Comparison of ENCODE assay signal across 17 cellular contexts in genomic region chr3:99250272-99250671, GRCh38.
DNase-seq lines count a peak whose midpoint lies in the region; FAIRE-seq and TF ChIP-seq lines count a peak whose summit lies in the region.
"Had no signal": no experiment of that assay in that cellular context is flagged by ENCODE, and none has a peak within 500 bp of the region (broad histone marks: within the 10 kb centered on the region; RNA-seq: fewer than 3 reads in every experiment).

No MANE protein-coding gene starts in this region.

- TF ChIP-seq RAD21 in SK-N-SH (IDR thresholded peaks at IDR 0.05; ENCODE audit: low read length), result no peak

- H3K27me3 ChIP-seq in SK-N-SH (ENCODE audit: insufficient read depth) (no peaks in the 10 kb centered on the region), smooth muscle cell (ENCODE audit: low read depth) (no peaks in the 10 kb centered on the region)
- H3K27me3 ChIP-seq: gastroesophageal sphincter, right atrium auricular region had no signal

- POLR2A ChIA-PET in SK-N-SH (lab: Yijun Ruan, JAX), result no interaction called here

- H3K27ac ChIP-seq in SK-N-SH (ENCODE audit: low read depth in 2 of 2, low read length in 1 of 2) (peak overlapping the region; percentile 29 to 65; a peak in 2 of 4 replicates), smooth muscle cell (ENCODE audit: low read depth) (peak overlapping the region; percentile 64)
- H3K27ac ChIP-seq: gastroesophageal sphincter had no signal

- H3K36me3 ChIP-seq in SK-N-SH (replicated peaks in 1 of 2; ENCODE audit: control insufficient read depth in 1 of 2, insufficient read depth in 2 of 2, low read length in 1 of 2) (no peaks in the 10 kb centered on the region), smooth muscle cell (ENCODE audit: low read depth) (no peaks in the 10 kb centered on the region)
- H3K36me3 ChIP-seq: gastroesophageal sphincter, HAP-1, right atrium auricular region had no signal

- H3K79me2 ChIP-seq in SK-N-SH (ENCODE audit: insufficient read depth), result no peaks in the 10 kb centered on the region
- H3K79me2 ChIP-seq in smooth muscle cell (ENCODE audit: low read depth), result no peaks in the 10 kb centered on the region

- H3K4me3 ChIP-seq in SK-N-SH (ENCODE audit: low read depth in 2 of 2, low read length in 1 of 2) (no peak overlapping the region), smooth muscle cell (no peak overlapping the region)
- H3K4me3 ChIP-seq: gastroesophageal sphincter, HAP-1, right atrium auricular region had no signal

- H2AFZ ChIP-seq in SK-N-SH (ENCODE audit: low read depth), result no peak overlapping the region
- H2AFZ ChIP-seq in smooth muscle cell (ENCODE audit: low read depth), result no peak overlapping the region

- WGBS in SK-N-SH (ENCODE audit: low lambda C conversion rate), result 15% methylated on average over 4 of the region's 4 CpGs
- 82% methylated on average over 4 of the region's 4 CpGs for WGBS in smooth muscle cell (ENCODE audit: low lambda C conversion rate)

- H3K9me3 ChIP-seq in SK-N-SH (no peaks in the 10 kb centered on the region), smooth muscle cell (replicated peaks; ENCODE audit: low read depth) (no peaks in the 10 kb centered on the region)
- H3K9me3 ChIP-seq: gastroesophageal sphincter, HAP-1, right atrium auricular region had no signal

- no peaks in the 10 kb centered on the region; a peak in 1 of 4 replicates for H3K4me1 ChIP-seq in SK-N-SH (ENCODE audit: control insufficient read depth in 1 of 2, insufficient read depth in 2 of 2, low read depth in 1 of 2, low read length in 1 of 2)
- no peaks in the 10 kb centered on the region for H3K4me1 ChIP-seq in smooth muscle cell (ENCODE audit: low read depth)
- H3K4me1 ChIP-seq: HAP-1 had no signal

- no peaks in the 10 kb centered on the region for H3K9me2 ChIP-seq in SK-N-SH

- TF ChIP-seq EP300 in SK-N-SH (IDR thresholded peaks at IDR 0.05; ENCODE audit: borderline replicate concordance in 1 of 2, low read depth in 1 of 2, low read length in 1 of 2), result no peak

- FAIRE-seq in D721Med (lab: Jason Lieb, UNC), result no peak

- peak; percentile 21 for DNase-seq in HK-2 (ENCODE audit: unreplicated experiment)
- no peak for DNase-seq in SK-N-SH
- DNase-seq in glomerular visceral epithelial cell (ENCODE audit: extremely low spot score), result peak; percentile 82
- DNase-seq in smooth muscle cell (lab: John Stamatoyannopoulos, UW; ENCODE audit: unreplicated experiment), result no peak
- no peak for DNase-seq in D721Med (ENCODE audit: insufficient read length, low spot score)
- DNase-seq in LoVo (ENCODE audit: low spot score), result no peak
- DNase-seq in COLO829 (ENCODE audit: low spot score), result no peak
- DNase-seq: activated CD4-positive, CD25-positive, alpha-beta regulatory T cell treated with anti-CD3 and anti-CD28 coated beads, Interleukin-2, amount 50 U/mL, for 72 hours; activated T-cell treated with anti-CD3 and anti-CD28 coated beads, Interleukin-2, amount 50 U/mL, for 72 hours; anterior cingulate cortex; CD4-positive, alpha-beta T cell; effector CD4-positive, alpha-beta T cell; GF-D8; stimulated activated naive CD4-positive, alpha-beta T cell had no signal

- CTCF ChIA-PET in SK-N-SH (lab: Yijun Ruan, JAX), result no interaction called here

- no peak overlapping the region for H3K4me2 ChIP-seq in SK-N-SH
- no peak overlapping the region for H3K4me2 ChIP-seq in smooth muscle cell

- H3K9ac ChIP-seq in SK-N-SH, result no peak overlapping the region
- no peak overlapping the region for H3K9ac ChIP-seq in smooth muscle cell (ENCODE audit: low read depth)

- H4K20me1 ChIP-seq in SK-N-SH (ENCODE audit: insufficient read depth) (no peaks in the 10 kb centered on the region), smooth muscle cell (ENCODE audit: low read depth) (no peaks in the 10 kb centered on the region)

- no peak for TF ChIP-seq CTCF in SK-N-SH (IDR thresholded peaks at IDR 0.05)
- no peak for TF ChIP-seq CTCF in smooth muscle cell (IDR thresholded peaks at IDR 0.05; ENCODE audit: borderline replicate concordance, insufficient read depth, poor library complexity, severe bottlenecking)
- TF ChIP-seq CTCF in D721Med (IDR thresholded peaks at IDR 0.05; ENCODE audit: insufficient read depth, missing control alignments), result no peak

- H3F3A ChIP-seq in SK-N-SH (replicated peaks; ENCODE audit: insufficient read depth) (no peaks in the 10 kb centered on the region), smooth muscle cell (ENCODE audit: low read depth) (no peaks in the 10 kb centered on the region)

TF ChIP-seq in SK-N-SH, 30 proteins besides CTCF, POLR2A, EP300 and RAD21:
- TF ChIP-seq IRF3 (IDR thresholded peaks at IDR 0.05; ENCODE audit: low read depth, low read length), result no peak
- no peak for TF ChIP-seq TCF12 (IDR thresholded peaks at IDR 0.05)
- no peak for TF ChIP-seq PBX3 (IDR thresholded peaks at IDR 0.05)
- no peak for TF ChIP-seq FOSL2 (IDR thresholded peaks at IDR 0.05; ENCODE audit: borderline replicate concordance, low read depth)
- no peak for TF ChIP-seq CHD2 (IDR thresholded peaks at IDR 0.05; ENCODE audit: low read length, partially characterized antibody)
- TF ChIP-seq EZH2phosphoT487 (IDR thresholded peaks at IDR 0.05; ENCODE audit: borderline replicate concordance, low read depth), result no peak
- TF ChIP-seq TEAD4 (IDR thresholded peaks at IDR 0.05; ENCODE audit: borderline replicate concordance, insufficient read depth), result no peak
- no peak for TF ChIP-seq REST (IDR thresholded peaks at IDR 0.05; ENCODE audit: low read depth, low read length)
- no peak for TF ChIP-seq ELF1 (IDR thresholded peaks at IDR 0.05)
- no peak for TF ChIP-seq RCOR1 (IDR thresholded peaks at IDR 0.05; ENCODE audit: low read length)
- TF ChIP-seq MXI1 (IDR thresholded peaks at IDR 0.05; ENCODE audit: low read depth, low read length), result no peak
- TF ChIP-seq MAX (IDR thresholded peaks at IDR 0.05; ENCODE audit: low read depth), result no peak
- no peak for TF ChIP-seq FOXM1 (IDR thresholded peaks at IDR 0.05; ENCODE audit: low read depth)

Comparison
In these comparisons a context has a peak if more than half of its experiments do, and no peak if none do; other contexts are left out.
1. DNase-seq: peak in HK-2 (single experiment) and glomerular visceral epithelial cell (single experiment); none in SK-N-SH (single experiment), smooth muscle cell (single experiment), D721Med (single experiment), LoVo (single experiment) and COLO829 (single experiment).